ENCODE assay signal across 9 cellular contexts in genomic region chr5:54455413-54456157, GRCh38. TPM values are rescaled to one million over a fixed set of nuclear protein-coding genes. Genes with fewer than 3 reads are reported as not detected.
DNase-seq lines count a peak whose midpoint lies in the region; ATAC-seq and TF ChIP-seq lines count a peak whose summit lies in the region.
"Had no signal": no experiment of that assay in that cellular context is flagged by ENCODE, and none has a peak within 500 bp of the region (broad histone marks: within the 10 kb centered on the region; RNA-seq: fewer than 3 reads in every experiment).

A gene with protein sequence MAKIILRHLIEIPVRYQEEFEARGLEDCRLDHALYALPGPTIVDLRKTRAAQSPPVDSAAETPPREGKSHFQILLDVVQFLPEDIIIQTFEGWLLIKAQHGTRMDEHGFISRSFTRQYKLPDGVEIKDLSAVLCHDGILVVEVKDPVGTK (plus strand): TSS chr5:54455699. CDS start chr5:54455790, 91 bp downstream.

- H3K9ac ChIP-seq in fibroblast of lung (ENCODE audit: insufficient read depth, low read length): no peak within 1 kb of the TSS

- DNase-seq in AG20443 (ENCODE audit: low spot score) (peak; percentile 80), NCI-H1694 (lab: John Stamatoyannopoulos, UW) (peak; percentile 6), fibroblast of lung (ENCODE audit: low read depth in 2 of 2) (peak; percentile 69 to 87), occipital lobe (lab: John Stamatoyannopoulos, UW) (peak; percentile 56), DMS153 (lab: John Stamatoyannopoulos, UW) (no peak), Kasumi-1 (lab: John Stamatoyannopoulos, UW) (no peak)
- DNase-seq in activated CD4-positive, alpha-beta T cell treated with anti-CD3 and anti-CD28 coated beads for 4 hours: no peak
- DNase-seq: NCI-H1930 had no signal

- no peak within 1 kb of the TSS for H3K27ac ChIP-seq in fibroblast of lung (ENCODE audit: insufficient read depth, low read length)

- H3K79me2 ChIP-seq in fibroblast of lung (ENCODE audit: control insufficient read depth, insufficient read depth, low read length): no peaks in the 10 kb centered on the region

- H3K4me3 ChIP-seq in fibroblast of lung (replicated peaks in 1 of 4; ENCODE audit: control extremely low read depth in 1 of 4, insufficient read depth in 1 of 4, low read depth in 3 of 4, low read length in 4 of 4): peak within 1 kb of the TSS in 1 of 4 experiments; percentile 42

- H3K36me3 ChIP-seq in fibroblast of lung (ENCODE audit: control insufficient read depth, insufficient read depth, low read length): no peaks in the 10 kb centered on the region

- no peaks in the 10 kb centered on the region for H3K27me3 ChIP-seq in fibroblast of lung (ENCODE audit: control insufficient read depth, insufficient read depth, low read length)

- H2AFZ ChIP-seq in fibroblast of lung (ENCODE audit: low read length): no peak within 1 kb of the TSS

- peaks cover 29% of the 10 kb centered on the region for H3K4me1 ChIP-seq in fibroblast of lung (ENCODE audit: control insufficient read depth, extremely low read depth, insufficient read depth, low read length)

- no peaks in the 10 kb centered on the region for H3K9me3 ChIP-seq in fibroblast of lung (ENCODE audit: control insufficient read depth, insufficient read depth, low read depth, low read length)

- no peaks in the 10 kb centered on the region for H4K20me1 ChIP-seq in fibroblast of lung (ENCODE audit: control insufficient read depth, extremely low read depth, insufficient read depth, low read length)

- no peak for ATAC-seq in GM21723 (IDR thresholded peaks at IDR 0.05; ENCODE audit: unreplicated experiment)

- no peak for TF ChIP-seq CTCF in fibroblast of lung (conservative IDR thresholded peaks at IDR 0.05 in 1 of 2, IDR thresholded peaks at IDR 0.05 in 1 of 2; ENCODE audit: low read depth in 1 of 2, low read length in 2 of 2)

- H3K4me2 ChIP-seq in fibroblast of lung (ENCODE audit: extremely low read depth, insufficient read depth, low read length): peak within 1 kb of the TSS; percentile 34

RNA-seq across cellular contexts. Expression of the gene that starts here (rescaled TPM):
- total RNA-seq in fibroblast of lung (0.77 and 21.1 TPM in 2 replicates), occipital lobe (0.47 TPM)
- polyA plus RNA-seq in fibroblast of lung: 5.3 and 18.6 TPM in 2 replicates
- 4.3 and 14.5 TPM in 2 replicates for polyA plus RNA-seq in fibroblast of lung (2012)
- 0.96 TPM in 1 of 2 replicates, not detected in the other for polyA minus RNA-seq in fibroblast of lung (ENCODE audit: low replicate concordance)

Comparison
In these comparisons a context has a peak if more than half of its experiments do, and no peak if none do; other contexts are left out.
1. Peak in DNase-seq in occipital lobe; RNA of the gene not detected or under 1 TPM.
2. DNase-seq: peak in AG20443 (single experiment), NCI-H1694 (single experiment) and fibroblast of lung (2 of 2); none in DMS153 (single experiment), Kasumi-1 (0 of 2) and activated CD4-positive, alpha-beta T cell treated with anti-CD3 and anti-CD28 coated beads for 4 hours (0 of 2).